21 cellular contexts compared by ENCODE assay signal in the genomic region with DNA sequence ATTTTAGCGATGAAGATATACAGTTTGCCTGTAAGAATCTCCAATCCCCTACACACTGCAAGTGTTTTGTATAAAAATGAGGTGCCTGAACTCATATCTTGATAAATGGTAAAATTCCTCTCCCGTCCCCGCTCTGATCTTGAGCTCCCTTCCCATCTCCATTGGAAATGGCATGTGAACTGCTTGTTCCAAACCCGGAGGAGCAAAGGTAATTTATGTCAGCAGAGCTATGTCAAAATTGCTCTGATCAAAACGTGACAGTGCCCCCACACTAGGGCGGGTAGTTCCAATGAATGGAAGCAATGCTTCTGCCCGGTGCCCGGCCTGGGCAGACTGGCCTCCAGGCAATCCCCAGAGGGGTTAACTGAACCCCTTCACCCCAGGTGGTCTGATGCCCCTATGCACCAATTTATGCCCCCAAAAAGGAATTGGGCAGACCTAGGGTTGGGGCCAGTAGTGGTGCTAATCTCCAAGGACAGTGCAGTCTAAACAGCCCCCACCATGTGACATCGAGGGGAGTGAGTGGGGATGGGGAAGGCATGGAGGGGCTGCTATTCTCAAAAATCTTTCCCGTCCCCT. TPM values are rescaled to one million over a fixed set of nuclear protein-coding genes. Genes with fewer than 3 reads are reported as not detected.
A peak's percentile ranks its signal among the peaks of the same experiment; 100 is the strongest.
DNase-seq lines count a peak whose midpoint lies in the region; ATAC-seq and TF ChIP-seq lines count a peak whose summit lies in the region.
"Had no signal": no experiment of that assay in that cellular context is flagged by ENCODE, and none has a peak within 500 bp of the region (broad histone marks: within the 10 kb centered on the region; RNA-seq: fewer than 3 reads in every experiment).

No MANE protein-coding gene starts in this region.

- ATAC-seq in left ventricle myocardium superior = no peak
- ATAC-seq in GM19023 (IDR thresholded peaks at IDR 0.05; ENCODE audit: unreplicated experiment) = no peak
- ATAC-seq: body of pancreas; naive thymus-derived CD8-positive, alpha-beta T cell; pancreas had no signal

- 48 to 55% methylated on average over 10 of the region's 10 CpGs for WGBS in testis, 2 donors

- H3K4me1 Mint-ChIP-seq in brain = peaks cover 46% of the 10 kb centered on the region
- peaks cover 21% of the 10 kb centered on the region for H3K4me1 Mint-ChIP-seq in neural crest cell

- H3K9me3 Mint-ChIP-seq in brain (peaks cover 0 to 6% (median 0%) of the 10 kb centered on the region in 5 experiments), neural crest cell (no peaks in the 10 kb centered on the region)
- H3K9me3 Mint-ChIP-seq: endodermal cell; IgD-negative memory B cell; naive thymus-derived CD8-positive, alpha-beta T cell; T-helper 2 cell treated with Interferon-gamma antibody and Interleukin-4, amounts not matched to agents 5 μg/mL and 100 μg/mL, for 36 hours had no signal

- H3K4me3 Mint-ChIP-seq in brain (peak overlapping the region in 2 of 5 experiments; percentile 2 to 13), neural crest cell (peak overlapping the region; percentile 66)
- H3K4me3 Mint-ChIP-seq: endodermal cell; T-helper 2 cell treated with Interferon-gamma antibody and Interleukin-4, amounts not matched to agents 5 μg/mL and 100 μg/mL, for 36 hours had no signal

- DNase-seq in left ventricle myocardium inferior = no peak
- DNase-seq in left ventricle myocardium superior = no peak
- DNase-seq in neural crest cell (ENCODE audit: low read depth, low spot score) = no peak
- no peak for DNase-seq in uterus
- no peak for DNase-seq in testis
- no peak for DNase-seq in effector CD4-positive, alpha-beta T cell
- DNase-seq: NCI-H1436 treated with DMSO at 0.1 percent for 48 hours, NCI-H524 treated with DMSO at 0.1 percent for 48 hours had no signal

- no peak for TF ChIP-seq CTCF in left ventricle myocardium inferior (IDR thresholded peaks at IDR 0.05; ENCODE audit: borderline replicate concordance)
- peak; percentile 70 to 77 for TF ChIP-seq CTCF in brain (conservative IDR thresholded peaks at IDR 0.05)
- no peak for TF ChIP-seq CTCF in neural crest cell (conservative IDR thresholded peaks at IDR 0.05)
- TF ChIP-seq CTCF in uterus (IDR thresholded peaks at IDR 0.05) = no peak
- TF ChIP-seq CTCF in testis (IDR thresholded peaks at IDR 0.05) = no peak

- no peaks in the 10 kb centered on the region for H3K36me3 Mint-ChIP-seq in brain
- no peaks in the 10 kb centered on the region for H3K36me3 Mint-ChIP-seq in neural crest cell (ENCODE audit: low read depth)
- H3K36me3 Mint-ChIP-seq: IgD-negative memory B cell had no signal

- H3K4me3 ChIP-seq in left ventricle myocardium inferior (no peak overlapping the region), uterus (no peak overlapping the region), testis (no peak overlapping the region)
- H3K4me3 ChIP-seq: body of pancreas, pancreas had no signal

- H3K27ac Mint-ChIP-seq in brain = peak overlapping the region in 2 of 5 experiments; percentile 34 to 38
- H3K27ac Mint-ChIP-seq in neural crest cell (ENCODE audit: unreplicated experiment) = no peak overlapping the region
- H3K27ac Mint-ChIP-seq: endodermal cell; IgD-negative memory B cell; T-helper 2 cell treated with Interferon-gamma antibody and Interleukin-4, amounts not matched to agents 5 μg/mL and 100 μg/mL, for 36 hours had no signal

- H3K27me3 ChIP-seq in left ventricle myocardium inferior (ENCODE audit: low read depth) (peaks cover 44% of the 10 kb centered on the region), uterus (no peaks in the 10 kb centered on the region), testis (no peaks in the 10 kb centered on the region)
- H3K27me3 ChIP-seq: pancreas had no signal

- intact Hi-C loops in left ventricle myocardium inferior (cut with micrococcal nuclease) (no loop called here), left ventricle myocardium superior (cut with micrococcal nuclease) (no loop called here), uterus (cut with DNase I; ENCODE audit: low total_unique reads) (no loop called here), testis (cut with DNase I; ENCODE audit: low total_unique reads) (no loop called here)

- H3K9me3 ChIP-seq in left ventricle myocardium inferior (replicated peaks) = no peaks in the 10 kb centered on the region
- H3K9me3 ChIP-seq in uterus = no peaks in the 10 kb centered on the region
- no peaks in the 10 kb centered on the region for H3K9me3 ChIP-seq in testis
- H3K9me3 ChIP-seq: body of pancreas, pancreas had no signal

- H3K36me3 ChIP-seq in left ventricle myocardium inferior (no peaks in the 10 kb centered on the region), uterus (no peaks in the 10 kb centered on the region), testis (ENCODE audit: low read depth, missing control alignments) (no peaks in the 10 kb centered on the region)
- H3K36me3 ChIP-seq: pancreas had no signal

- peaks cover 61% of the 10 kb centered on the region for H3K27me3 Mint-ChIP-seq in brain
- H3K27me3 Mint-ChIP-seq in neural crest cell (ENCODE audit: low read depth) = peaks cover 74% of the 10 kb centered on the region

- TF ChIP-seq POLR2A in uterus (IDR thresholded peaks at IDR 0.05) = no peak
- no peak for TF ChIP-seq POLR2A in testis (IDR thresholded peaks at IDR 0.05)

- peaks cover 68% of the 10 kb centered on the region for H3K4me1 ChIP-seq in left ventricle myocardium inferior
- H3K4me1 ChIP-seq in uterus = peaks cover 0 to 4% of the 10 kb centered on the region in 2 donors
- H3K4me1 ChIP-seq in testis = peaks cover 16% of the 10 kb centered on the region

- H3K27ac ChIP-seq in left ventricle myocardium inferior (replicated peaks) (peak overlapping the region; percentile 36), uterus (peak overlapping the region; percentile 19 to 95), testis (no peak overlapping the region)
- H3K27ac ChIP-seq: body of pancreas, pancreas, SK-N-MC had no signal

RNA-seq across cellular contexts. Expression of a gene that starts 3.6 kb away (rescaled TPM):
- total RNA-seq in left ventricle myocardium inferior (22.0 TPM), left ventricle myocardium superior (21.6 TPM), neural crest cell (24.3 and 26.1 TPM in 2 replicates), uterus (10 to 100 TPM; 14.1 to 39.5 (median 27.6) TPM), testis (10 to 100 TPM; 24.6 to 28.3 TPM)
- polyA plus RNA-seq in brain (ENCODE audit: insufficient read depth, low read depth, low replicate concordance) (22.0 TPM), testis (ENCODE audit: insufficient read depth, low read depth, low replicate concordance) (19.6 TPM)

RNA-seq across cellular contexts. Expression of a gene that starts 19.2 kb away (rescaled TPM):
- total RNA-seq in left ventricle myocardium inferior (not detected), left ventricle myocardium superior (not detected), neural crest cell (1.0 and 1.5 TPM in 2 replicates), uterus (under 1 TPM in 2 of 4 donors, not detected in 2; 0.21 to 0.30 TPM), testis (1 to 10 TPM; 2.0 to 4.6 TPM)
- polyA plus RNA-seq in brain (ENCODE audit: insufficient read depth, low read depth, low replicate concordance) (1.2 TPM), testis (ENCODE audit: insufficient read depth, low read depth, low replicate concordance) (1.5 TPM)
- total RNA-seq: body of pancreas, H4, mesenteric fat pad, RPMI7951 had no signal
- polyA plus RNA-seq: fibroblast of lung; IgD-negative memory B cell; naive thymus-derived CD8-positive, alpha-beta T cell had no signal

RNA-seq across cellular contexts. Expression of a gene that starts 48.6 kb away (rescaled TPM):
- 104 TPM for total RNA-seq in left ventricle myocardium inferior
- total RNA-seq in left ventricle myocardium superior = 93.1 TPM
- polyA plus RNA-seq in brain (ENCODE audit: insufficient read depth, low read depth, low replicate concordance) = 41.6 TPM
- total RNA-seq in neural crest cell = 27.0 and 30.0 TPM in 2 replicates
- 100 to 1,000 TPM in 1 of 4 donors, 10 to 100 TPM in 3; 16.5 to 194 (median 42.5) TPM for total RNA-seq in uterus
- total RNA-seq in testis = 100 to 1,000 TPM; 796 to 992 TPM
- 194 TPM for polyA plus RNA-seq in testis (ENCODE audit: insufficient read depth, low read depth, low replicate concordance)

RNA-seq across cellular contexts. Expression of a gene that starts 48.8 kb away (rescaled TPM):
- total RNA-seq in left ventricle myocardium inferior (2.5 TPM), left ventricle myocardium superior (1.7 TPM), neural crest cell (15.7 and 16.4 TPM in 2 replicates), uterus (1 to 10 TPM in 2 of 4 donors, under 1 TPM in 1, not detected in 1; 0.77 to 5.3 (median 5.1) TPM), testis (10 to 100 TPM; 11.3 to 11.8 TPM)
- polyA plus RNA-seq in brain (ENCODE audit: insufficient read depth, low read depth, low replicate concordance) (23.1 TPM), testis (ENCODE audit: insufficient read depth, low read depth, low replicate concordance) (7.3 TPM)

Comparison
In these comparisons a context has a peak if more than half of its experiments do, and no peak if none do; other contexts are left out.
1. H3K27ac ChIP-seq: peak in left ventricle myocardium inferior (single experiment) and uterus (2 of 2); none in testis (0 of 2).
2. CTCF ChIP-seq: peak in brain (2 of 2); none in left ventricle myocardium inferior (single experiment), neural crest cell (single experiment), uterus (0 of 4) and testis (0 of 3).